In genomic region chr17:69325518-69326301, GRCh38 we compare ENCODE assay signal across 8 cellular contexts. TPM values are rescaled to one million over a fixed set of nuclear protein-coding genes. Genes with fewer than 3 reads are reported as not detected.
DNase-seq lines count a peak whose midpoint lies in the region; ATAC-seq and TF ChIP-seq lines count a peak whose summit lies in the region.

No MANE protein-coding gene starts in this region.

- H3K27me3 ChIP-seq in colonic mucosa = no peaks in the 10 kb centered on the region

- peak overlapping the region; percentile 86 for H3K27ac ChIP-seq in colonic mucosa

- intact Hi-C loops in CD14-positive monocyte (cut with micrococcal nuclease) (no loop called here), colonic mucosa (cut with DNase I) (no loop called here), natural killer cell (cut with micrococcal nuclease) (loop anchor here (10.0 kb wide), 1 partner anchor 1331 kb away; the partner anchor contains the start of gene C17orf58)

- no peaks in the 10 kb centered on the region for H3K36me3 ChIP-seq in colonic mucosa

- no peaks in the 10 kb centered on the region for H3K9me3 ChIP-seq in colonic mucosa

- H3K9ac ChIP-seq in colonic mucosa (ENCODE audit: low read depth in 2 of 2, low read length in 2 of 2) = peak overlapping the region; percentile 73 to 96

- H3K27ac Mint-ChIP-seq in CD14-positive monocyte (peak overlapping the region in 1 of 7 donors; percentile 60), natural killer cell (peak overlapping the region; percentile 78 to 99)

- peaks cover 5 to 19% (median 11%) of the 10 kb centered on the region in 3 donors for H3K27me3 Mint-ChIP-seq in CD14-positive monocyte (ENCODE audit: low read depth in 3 of 3)
- H3K27me3 Mint-ChIP-seq in natural killer cell (ENCODE audit: low read depth in 2 of 2) = peaks cover 2 to 8% of the 10 kb centered on the region in 2 donors

- no peak for TF ChIP-seq CTCF in CD14-positive monocyte (IDR thresholded peaks at IDR 0.05)
- TF ChIP-seq CTCF in LNCaP clone FGC (IDR thresholded peaks at IDR 0.05; ENCODE audit: control insufficient read depth, extremely low read depth, insufficient read depth) = no peak
- TF ChIP-seq CTCF in colonic mucosa (IDR thresholded peaks at IDR 0.05) = no peak
- no peak for TF ChIP-seq CTCF in natural killer cell (IDR thresholded peaks at IDR 0.05)

- ATAC-seq in natural killer cell (no peak), GM18867 (IDR thresholded peaks at IDR 0.05; ENCODE audit: unreplicated experiment) (no peak), GM18517 (IDR thresholded peaks at IDR 0.05; ENCODE audit: unreplicated experiment) (no peak)

- no peaks in the 10 kb centered on the region for H3K4me1 ChIP-seq in colonic mucosa

- H3K4me3 Mint-ChIP-seq in CD14-positive monocyte = peak overlapping the region; percentile 92 to 97
- peak overlapping the region; percentile 95 for H3K4me3 Mint-ChIP-seq in natural killer cell

- no peak for DNase-seq in CD14-positive monocyte (ENCODE audit: low spot score)
- no peak for DNase-seq in LNCaP clone FGC (ENCODE audit: low read depth)
- peak; percentile 61 for DNase-seq in colonic mucosa
- DNase-seq in natural killer cell = no peak
- no peak for DNase-seq in islet precursor cell
- DNase-seq in SKM-1 (lab: John Stamatoyannopoulos, UW; ENCODE audit: unreplicated experiment) = no peak

- H3K9me3 Mint-ChIP-seq in CD14-positive monocyte (peaks cover 0 to 8% (median 0%) of the 10 kb centered on the region in 7 donors), natural killer cell (no peaks in the 10 kb centered on the region)

- peaks cover 28% of the 10 kb centered on the region for H3K4me1 Mint-ChIP-seq in CD14-positive monocyte
- H3K4me1 Mint-ChIP-seq in natural killer cell = peaks cover 15 to 22% of the 10 kb centered on the region in 2 donors

- H3K4me3 ChIP-seq in LNCaP clone FGC (ENCODE audit: low read depth, low read length) (peak overlapping the region; percentile 68), colonic mucosa (peak overlapping the region; percentile 62)

- H3K36me3 Mint-ChIP-seq in CD14-positive monocyte (peaks cover 0 to 2% of the 10 kb centered on the region in 2 donors), natural killer cell (no peaks in the 10 kb centered on the region)

RNA-seq across cellular contexts. Expression of gene ABCA5, which starts 1.2 kb away (rescaled TPM):
- under 1 TPM; 0.50 to 0.73 TPM for polyA plus RNA-seq in CD14-positive monocyte
- 10 to 100 TPM; 20.8 to 43.4 TPM for total RNA-seq in colonic mucosa
- total RNA-seq in natural killer cell = 10 to 100 TPM; 52.1 to 84.5 (median 57.6) TPM
